Comparison of ENCODE assay signal across 8 cellular contexts in genomic region chr17:75855310-75856061, GRCh38. TPM values are rescaled to one million over a fixed set of nuclear protein-coding genes. Genes with fewer than 3 reads are reported as not detected.
A peak's percentile ranks its signal among the peaks of the same experiment; 100 is the strongest.
DNase-seq lines count a peak whose midpoint lies in the region; ATAC-seq and TF ChIP-seq lines count a peak whose summit lies in the region.

WBP2 (minus strand) TSS chr17:75855335; CDS start chr17:75855297, 38 bp downstream.

- peaks cover 28% of the 10 kb centered on the region for H3K4me1 ChIP-seq in PC-3 (ENCODE audit: insufficient read depth, low read length)

- intact Hi-C loops in PC-3 (cut with micrococcal nuclease) = loop anchor here (1.0 to 2.0 kb wide), 4 partner anchors 10 to 71 kb away; partner anchors contain the start of genes TRIM65 and UNK

- peak within 1 kb of the TSS; percentile 95 for H3K4me2 ChIP-seq in PC-3 (ENCODE audit: low read length)

- peak; percentile 99 for DNase-seq in DMS53 treated with DMSO at 0.1 percent for 48 hours (lab: John Stamatoyannopoulos, UW; ENCODE audit: unreplicated experiment)
- peak; percentile 100 for DNase-seq in Jurkat, Clone E6-1 (ENCODE audit: low read depth, low spot score)
- peak; percentile 100 for DNase-seq in PC-3
- DNase-seq in activated T-cell treated with anti-CD3 and anti-CD28 coated beads for 48 hours (ENCODE audit: low read depth) = peak; percentile 94
- peak; percentile 98 for DNase-seq in epithelial cell of proximal tubule (ENCODE audit: low read depth)
- peak; percentile 99 for DNase-seq in mucosa of gallbladder (ENCODE audit: low spot score)
- peak; percentile 93 to 98 for DNase-seq in stimulated activated CD8-positive, alpha-beta memory T cell treated with anti-CD3 and anti-CD28 coated beads, Interleukin-4, amount 100 ng/mL, for 4 hours (ENCODE audit: low read depth in 2 of 2, low spot score in 1 of 2)

- BruUV-seq in PC-3 (replicated peaks; lab: Mats Ljungman, UMichigan) = no TSS peak

- CTCF ChIA-PET in PC-3 (lab: Charles Lee) = interaction anchor here (0.6 to 3.2 kb wide), 16 partner anchors 10 to 448 kb away, joined by 3 to 30 read pairs (median 4); partner anchors contain the start of genes SMIM5, TRIM47 and TRIM65

- H3K9me3 ChIP-seq in PC-3 (ENCODE audit: low read length) = no peaks in the 10 kb centered on the region

- H3K79me2 ChIP-seq in PC-3 (ENCODE audit: low read length) = peaks cover 24% of the 10 kb centered on the region

- no peaks in the 10 kb centered on the region for H4K20me1 ChIP-seq in PC-3 (ENCODE audit: low read length)

- no peaks in the 10 kb centered on the region for H3F3A ChIP-seq in PC-3 (ENCODE audit: low read length, unreplicated experiment)

- peak within 1 kb of the TSS; percentile 86 for H2AFZ ChIP-seq in PC-3 (ENCODE audit: low read length)

- peak within 1 kb of the TSS; percentile 77 for H3K9ac ChIP-seq in PC-3 (ENCODE audit: low read length)

- H3K4me3 ChIP-seq in Jurkat, Clone E6-1 (ENCODE audit: low read length) = peak within 1 kb of the TSS; percentile 87
- peak within 1 kb of the TSS; percentile 86 for H3K4me3 ChIP-seq in PC-3 (ENCODE audit: low read length)
- H3K4me3 ChIP-seq in epithelial cell of proximal tubule (ENCODE audit: low read depth, low read length) = peak within 1 kb of the TSS; percentile 85

- no peaks in the 10 kb centered on the region for H3K27me3 ChIP-seq in PC-3 (ENCODE audit: low read length)

- TF ChIP-seq CTCF in PC-3 (conservative IDR thresholded peaks at IDR 0.05; ENCODE audit: low read depth, low read length) = no peak; the same call in 1 of the 2 replicates
- peak; percentile 13 for TF ChIP-seq CTCF in epithelial cell of proximal tubule (conservative IDR thresholded peaks at IDR 0.05; ENCODE audit: low read depth, low read length)

- ATAC-seq in GM21619 (IDR thresholded peaks at IDR 0.05; ENCODE audit: unreplicated experiment) (peak; percentile 76), PC-3 (peak; percentile 90)

- POLR2A ChIA-PET in PC-3 (lab: Charles Lee; ENCODE audit: unreplicated experiment) = interaction anchor here (0.5 to 2.3 kb wide), 18 partner anchors 10 to 475 kb away, joined by 3 to 29 read pairs (median 4); partner anchors contain the start of genes ACOX1 and FBF1

- H3K9me2 ChIP-seq in PC-3 (replicated peaks; ENCODE audit: low read length) = no peaks in the 10 kb centered on the region

- H3K27ac ChIP-seq in PC-3 (ENCODE audit: low read length) = peak within 1 kb of the TSS; percentile 69

- peaks cover 8% of the 10 kb centered on the region; the same call in 1 of the 2 replicates for H3K36me3 ChIP-seq in PC-3 (ENCODE audit: low read depth, low read length)

RNA-seq across cellular contexts. Expression of gene WBP2, which starts in this region (rescaled TPM):
- polyA plus RNA-seq in Jurkat, Clone E6-1 (2012; ENCODE audit: insufficient read depth, insufficient read length) = 120 TPM
- 49.7 and 51.8 TPM in 2 replicates for total RNA-seq in PC-3 (2014; rRNA removed)
- 65.5 and 69.2 TPM in 2 replicates for total RNA-seq in epithelial cell of proximal tubule
- 160 TPM for total RNA-seq in mucosa of gallbladder

Comparison
In these comparisons a context has a peak if more than half of its experiments do, and no peak if none do; other contexts are left out.
1. Peak in every context shown above with its lines: DNase-seq, ATAC-seq, H3K4me3 ChIP-seq and H3K27ac ChIP-seq.